ENCODE assay signal across 1 cellular context in the genomic region with DNA sequence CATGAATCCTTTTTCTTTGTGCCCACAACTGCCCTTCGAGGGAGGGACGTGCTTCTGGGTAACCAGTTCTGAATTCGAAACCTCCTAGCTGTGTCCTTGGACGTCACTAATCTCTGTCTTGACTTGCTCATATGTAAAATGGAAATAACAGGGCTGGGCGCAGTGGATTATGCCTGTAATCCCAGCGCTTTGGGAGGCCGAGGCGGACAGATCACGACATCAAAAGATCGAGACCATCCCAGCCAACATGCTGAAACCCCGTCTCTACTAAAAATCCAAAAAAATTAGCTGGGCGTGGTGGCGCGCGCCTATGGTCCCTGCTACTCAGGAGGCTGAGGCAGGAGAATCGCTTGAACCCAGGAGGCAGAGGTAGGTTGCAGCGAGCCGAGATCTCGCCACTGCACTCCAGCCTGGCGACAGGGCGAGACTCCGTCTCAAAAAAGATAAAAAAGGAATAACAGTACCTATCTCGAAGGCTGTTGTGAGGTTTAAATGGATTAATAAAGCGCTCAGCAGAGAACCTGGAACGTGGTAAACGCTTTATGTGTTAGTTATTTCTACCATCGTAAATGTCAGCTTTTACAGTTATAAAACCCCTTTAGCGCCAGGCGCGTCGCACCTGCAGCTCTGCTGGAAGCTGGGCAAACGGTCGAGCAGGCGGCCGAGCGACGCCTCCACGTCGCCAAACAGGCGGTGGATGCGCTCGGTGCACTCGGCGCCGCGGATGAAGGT.
TF ChIP-seq lines count a peak whose summit lies in the region.

No MANE protein-coding gene starts in this region.

TF ChIP-seq in IMR-90, 13 proteins besides CTCF, POLR2A, EP300 and RAD21:
- TF ChIP-seq MAZ (IDR thresholded peaks at IDR 0.05; ENCODE audit: borderline replicate concordance, low read depth, low read length) (no peak), CHD1 (IDR thresholded peaks at IDR 0.05; ENCODE audit: low read depth, low read length) (0 out of 2 replicates have a peak, but pooled peaks have one; percentile 32)
